In genomic region chr12:12901158-12901791, GRCh38 we compare ENCODE assay signal across 9 cellular contexts. TPM values are rescaled to one million over a fixed set of nuclear protein-coding genes. Genes with fewer than 3 reads are reported as not detected.
A peak's percentile ranks its signal among the peaks of the same experiment; 100 is the strongest.
DNase-seq lines count a peak whose midpoint lies in the region; ATAC-seq and TF ChIP-seq lines count a peak whose summit lies in the region.
"Had no signal": no experiment of that assay in that cellular context is flagged by ENCODE, and none has a peak within 500 bp of the region (broad histone marks: within the 10 kb centered on the region; RNA-seq: fewer than 3 reads in every experiment).

No MANE protein-coding gene starts in this region.

- peaks cover 31% of the 10 kb centered on the region for H3K4me1 ChIP-seq in suprapubic skin

- peak overlapping the region; percentile 69 for H3K27ac ChIP-seq in WERI-Rb-1
- H3K27ac ChIP-seq in suprapubic skin, result peak overlapping the region; percentile 86

- 65% methylated on average over 10 of the region's 10 CpGs for WGBS in suprapubic skin

- H3K36me3 ChIP-seq in WERI-Rb-1 (no peaks in the 10 kb centered on the region), suprapubic skin (no peaks in the 10 kb centered on the region)

- TF ChIP-seq EP300 in suprapubic skin (IDR thresholded peaks at IDR 0.05), result no peak

- ATAC-seq in left cardiac atrium (peak; percentile 60 to 90), GM18517 (IDR thresholded peaks at IDR 0.05; ENCODE audit: unreplicated experiment) (no peak)

- TF ChIP-seq POLR2A in suprapubic skin (IDR thresholded peaks at IDR 0.05), result no peak

- no peaks in the 10 kb centered on the region for H3K9me3 ChIP-seq in WERI-Rb-1 (ENCODE audit: severe bottlenecking)
- H3K9me3 ChIP-seq in suprapubic skin, result no peaks in the 10 kb centered on the region

- H3K27me3 ChIP-seq in WERI-Rb-1 (ENCODE audit: insufficient read depth, low read depth, severe bottlenecking) (no peaks in the 10 kb centered on the region), suprapubic skin (no peaks in the 10 kb centered on the region)

- H3K4me3 ChIP-seq in WERI-Rb-1 (ENCODE audit: low read depth, low read length) (peak overlapping the region; percentile 47), suprapubic skin (no peak overlapping the region)
- H3K4me3 ChIP-seq: dorsolateral prefrontal cortex had no signal

- DNase-seq in NOMO-1 (lab: John Stamatoyannopoulos, UW; ENCODE audit: unreplicated experiment in 2 of 2), result peak; percentile 5 to 27
- DNase-seq in NOMO-1 treated with dmso at 0.1 percent for 144 hours (lab: John Stamatoyannopoulos, UW; ENCODE audit: unreplicated experiment), result no peak
- DNase-seq in WERI-Rb-1, result peak; percentile 77
- peak; percentile 45 for DNase-seq in left cardiac atrium
- peak in 1 of 2 donors; percentile 82 for DNase-seq in suprapubic skin (ENCODE audit: low spot score in 2 of 2)
- no peak for DNase-seq in GDM1 (lab: John Stamatoyannopoulos, UW)
- DNase-seq in NCI-H1048 (lab: John Stamatoyannopoulos, UW), result no peak

- intact Hi-C loops in left cardiac atrium (cut with DNase I), result no loop called here

- TF ChIP-seq CTCF in WERI-Rb-1 (IDR thresholded peaks at IDR 0.05; ENCODE audit: low read depth, low read length) (no peak), suprapubic skin (IDR thresholded peaks at IDR 0.05) (no peak)

RNA-seq across cellular contexts. Expression of gene GPRC5A, which starts 9.9 kb away (rescaled TPM):
- total RNA-seq in left cardiac atrium (1 to 10 TPM; 2.6 to 5.6 TPM), suprapubic skin (10 to 100 TPM in 1 of 4 donors, 1 to 10 TPM in 3; 4.0 to 11.0 (median 7.2) TPM)

RNA-seq across cellular contexts. Expression of gene GPRC5D, which starts 50.7 kb away (rescaled TPM):
- total RNA-seq in left cardiac atrium, result not detected
- total RNA-seq in suprapubic skin, result 10 to 100 TPM in 2 of 4 donors, 1 to 10 TPM in 1, not detected in 1; 2.2 to 97.6 (median 13.4) TPM

Comparison
In these comparisons a context has a peak if more than half of its experiments do, and no peak if none do; other contexts are left out.
1. DNase-seq: peak in NOMO-1 (2 of 2), WERI-Rb-1 (single experiment) and left cardiac atrium (single experiment); none in NOMO-1 treated with dmso at 0.1 percent for 144 hours (single experiment), GDM1 (single experiment) and NCI-H1048 (single experiment).